Comparison of ENCODE assay signal across 2 cellular contexts in the genomic region with DNA sequence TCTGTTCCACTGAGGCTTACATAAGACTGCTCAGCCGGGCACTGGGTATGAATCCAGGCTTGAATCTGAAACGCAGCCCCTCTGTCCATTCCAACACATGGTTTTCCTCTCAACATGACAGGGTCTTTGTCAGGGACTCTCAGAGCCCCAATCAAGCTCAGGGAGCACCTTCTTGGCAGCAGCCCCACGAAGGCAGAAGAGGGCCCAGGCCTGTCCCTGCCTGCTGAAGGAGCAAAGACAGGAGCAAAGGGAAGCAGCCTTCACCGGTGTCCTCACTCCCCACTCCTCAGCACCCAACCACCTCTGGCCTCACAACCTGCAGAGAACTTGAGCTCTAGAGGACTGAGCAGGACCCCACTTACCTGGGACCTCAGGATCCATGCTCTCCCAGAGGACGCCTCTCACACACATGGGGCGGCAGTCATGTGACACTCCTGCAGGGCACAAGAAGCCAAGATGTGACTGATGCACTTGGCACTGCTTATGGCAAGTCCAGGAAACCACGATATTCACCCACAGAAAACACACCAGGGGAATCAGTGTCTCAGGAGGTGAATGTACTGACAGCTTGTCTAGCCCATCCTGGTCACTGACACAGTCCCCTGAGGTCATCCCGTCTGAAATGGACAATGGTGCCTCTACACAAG.
A peak's percentile ranks its signal among the peaks of the same experiment; 100 is the strongest.
TF ChIP-seq lines count a peak whose summit lies in the region.

No MANE protein-coding gene starts in this region.

TF ChIP-seq in IMR-90, 13 proteins besides CTCF, POLR2A, EP300 and RAD21:
- TF ChIP-seq MXI1 (IDR thresholded peaks at IDR 0.05; ENCODE audit: borderline replicate concordance, low read depth, low read length), result no peak
- TF ChIP-seq, protein P1, sequence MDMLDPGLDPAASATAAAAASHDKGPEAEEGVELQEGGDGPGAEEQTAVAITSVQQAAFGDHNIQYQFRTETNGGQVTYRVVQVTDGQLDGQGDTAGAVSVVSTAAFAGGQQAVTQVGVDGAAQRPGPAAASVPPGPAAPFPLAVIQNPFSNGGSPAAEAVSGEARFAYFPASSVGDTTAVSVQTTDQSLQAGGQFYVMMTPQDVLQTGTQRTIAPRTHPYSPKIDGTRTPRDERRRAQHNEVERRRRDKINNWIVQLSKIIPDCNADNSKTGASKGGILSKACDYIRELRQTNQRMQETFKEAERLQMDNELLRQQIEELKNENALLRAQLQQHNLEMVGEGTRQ (IDR thresholded peaks at IDR 0.05; ENCODE audit: low read depth, low read length), result peak; percentile 10; the same call in 1 of the 2 replicates

TF ChIP-seq in GM12891, 5 proteins besides CTCF, POLR2A, EP300 and RAD21:
- TF ChIP-seq POU2F2 (IDR thresholded peaks at IDR 0.05; ENCODE audit: low read depth, low read length), result no peak
- no peak; the same call in 1 of the 2 replicates for TF ChIP-seq POLR2AphosphoS5 (IDR thresholded peaks at IDR 0.05; ENCODE audit: low read depth, low read length)
- TF ChIP-seq SPI1 (IDR thresholded peaks at IDR 0.05; ENCODE audit: low read depth, low read length), result no peak
- no peak for TF ChIP-seq TAF1 (IDR thresholded peaks at IDR 0.05; ENCODE audit: low read depth, low read length)
- TF ChIP-seq PAX5 (IDR thresholded peaks at IDR 0.05; ENCODE audit: insufficient read depth, low read length, severe bottlenecking), result no peak
